1 cellular context compared by ENCODE assay signal in the genomic region with DNA sequence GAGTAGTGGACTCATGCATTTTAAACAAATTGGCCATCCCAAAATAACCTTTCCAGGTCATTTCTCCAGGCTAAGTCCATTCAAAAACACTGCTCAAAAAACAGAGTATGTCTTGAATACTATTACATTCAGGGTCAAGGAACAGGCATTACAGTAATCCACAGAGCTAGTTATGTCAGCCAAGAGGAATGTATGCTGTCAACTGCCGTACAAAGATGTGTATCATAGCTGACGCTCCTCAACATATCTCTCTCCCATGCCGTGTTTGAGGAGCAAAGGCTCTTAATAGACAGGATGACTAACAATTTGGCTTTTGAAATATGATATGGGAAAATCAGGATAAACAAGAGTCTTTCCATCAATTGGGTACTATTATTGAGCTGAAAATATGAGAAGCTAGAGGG.
TF ChIP-seq lines count a peak whose summit lies in the region.

No MANE protein-coding gene starts in this region.

TF ChIP-seq in HEK293, 187 proteins besides CTCF, POLR2A, EP300 and RAD21 (continued from another document and continues in another):
- TF ChIP-seq, protein P1, sequence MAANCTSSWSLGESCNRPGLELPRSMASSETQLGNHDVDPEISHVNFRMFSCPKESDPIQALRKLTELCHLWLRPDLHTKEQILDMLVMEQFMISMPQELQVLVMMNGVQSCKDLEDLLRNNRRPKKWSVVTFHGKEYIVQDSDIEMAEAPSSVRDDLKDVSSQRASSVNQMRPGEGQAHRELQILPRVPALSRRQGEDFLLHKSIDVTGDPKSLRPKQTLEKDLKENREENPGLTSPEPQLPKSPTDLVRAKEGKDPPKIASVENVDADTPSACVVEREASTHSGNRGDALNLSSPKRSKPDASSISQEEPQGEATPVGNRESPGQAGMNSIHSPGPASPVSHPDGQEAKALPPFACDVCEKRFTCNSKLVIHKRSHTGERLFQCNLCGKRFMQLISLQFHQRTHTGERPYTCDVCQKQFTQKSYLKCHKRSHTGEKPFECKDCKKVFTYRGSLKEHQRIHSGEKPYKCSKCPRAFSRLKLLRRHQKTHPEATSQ (tag by site-specific recombination; IDR thresholded peaks at IDR 0.05), result no peak
- peak; percentile 66 for TF ChIP-seq ZEB2 (tag by site-specific recombination; IDR thresholded peaks at IDR 0.05)
- TF ChIP-seq ZNF157 (tag by site-specific recombination; IDR thresholded peaks at IDR 0.05), result no peak
- TF ChIP-seq ZNF37A (tag by site-specific recombination; IDR thresholded peaks at IDR 0.05), result no peak
- TF ChIP-seq ZNF521 (tag by site-specific recombination; IDR thresholded peaks at IDR 0.05), result no peak
- no peak for TF ChIP-seq ZNF423 (tag by site-specific recombination; IDR thresholded peaks at IDR 0.05)
- TF ChIP-seq ZNF658 (tag by site-specific recombination; IDR thresholded peaks at IDR 0.05), result no peak
- TF ChIP-seq ZBTB21 (tag by site-specific recombination; IDR thresholded peaks at IDR 0.05), result peak; percentile 36; the same call in 1 of the 2 replicates
- no peak for TF ChIP-seq ZNF248 (tag by site-specific recombination; IDR thresholded peaks at IDR 0.05)
- no peak for TF ChIP-seq ZSCAN30 (tag by site-specific recombination; IDR thresholded peaks at IDR 0.05)
- no peak for TF ChIP-seq KLF16 (tag by site-specific recombination; IDR thresholded peaks at IDR 0.05)
- TF ChIP-seq ZNF544 (tag by site-specific recombination; IDR thresholded peaks at IDR 0.05), result no peak
- TF ChIP-seq WT1 (tag by site-specific recombination; IDR thresholded peaks at IDR 0.05), result no peak
- no peak for TF ChIP-seq ZNF548 (tag by site-specific recombination; IDR thresholded peaks at IDR 0.05)
- no peak for TF ChIP-seq KLF9 (tag by site-specific recombination; IDR thresholded peaks at IDR 0.05; ENCODE audit: low read depth)
- TF ChIP-seq, protein P2, sequence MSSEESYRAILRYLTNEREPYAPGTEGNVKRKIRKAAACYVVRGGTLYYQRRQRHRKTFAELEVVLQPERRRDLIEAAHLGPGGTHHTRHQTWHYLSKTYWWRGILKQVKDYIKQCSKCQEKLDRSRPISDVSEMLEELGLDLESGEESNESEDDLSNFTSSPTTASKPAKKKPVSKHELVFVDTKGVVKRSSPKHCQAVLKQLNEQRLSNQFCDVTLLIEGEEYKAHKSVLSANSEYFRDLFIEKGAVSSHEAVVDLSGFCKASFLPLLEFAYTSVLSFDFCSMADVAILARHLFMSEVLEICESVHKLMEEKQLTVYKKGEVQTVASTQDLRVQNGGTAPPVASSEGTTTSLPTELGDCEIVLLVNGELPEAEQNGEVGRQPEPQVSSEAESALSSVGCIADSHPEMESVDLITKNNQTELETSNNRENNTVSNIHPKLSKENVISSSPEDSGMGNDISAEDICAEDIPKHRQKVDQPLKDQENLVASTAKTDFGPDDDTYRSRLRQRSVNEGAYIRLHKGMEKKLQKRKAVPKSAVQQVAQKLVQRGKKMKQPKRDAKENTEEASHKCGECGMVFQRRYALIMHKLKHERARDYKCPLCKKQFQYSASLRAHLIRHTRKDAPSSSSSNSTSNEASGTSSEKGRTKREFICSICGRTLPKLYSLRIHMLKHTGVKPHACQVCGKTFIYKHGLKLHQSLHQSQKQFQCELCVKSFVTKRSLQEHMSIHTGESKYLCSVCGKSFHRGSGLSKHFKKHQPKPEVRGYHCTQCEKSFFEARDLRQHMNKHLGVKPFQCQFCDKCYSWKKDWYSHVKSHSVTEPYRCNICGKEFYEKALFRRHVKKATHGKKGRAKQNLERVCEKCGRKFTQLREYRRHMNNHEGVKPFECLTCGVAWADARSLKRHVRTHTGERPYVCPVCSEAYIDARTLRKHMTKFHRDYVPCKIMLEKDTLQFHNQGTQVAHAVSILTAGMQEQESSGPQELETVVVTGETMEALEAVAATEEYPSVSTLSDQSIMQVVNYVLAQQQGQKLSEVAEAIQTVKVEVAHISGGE (tag by site-specific recombination; conservative IDR thresholded peaks at IDR 0.05; ENCODE audit: low read depth), result no peak
- no peak for TF ChIP-seq ZNF133 (tag by site-specific recombination; IDR thresholded peaks at IDR 0.05)
- TF ChIP-seq ZSCAN16 (tag by site-specific recombination; IDR thresholded peaks at IDR 0.05), result no peak
- no peak for TF ChIP-seq ZNF24 (tag by site-specific recombination; IDR thresholded peaks at IDR 0.05)
- no peak for TF ChIP-seq ZNF623 (tag by site-specific recombination; IDR thresholded peaks at IDR 0.05)
- TF ChIP-seq OSR2 (tag by site-specific recombination; IDR thresholded peaks at IDR 0.05), result no peak
- TF ChIP-seq ZNF146 (tag by site-specific recombination; IDR thresholded peaks at IDR 0.05), result no peak
- TF ChIP-seq, protein P3, sequence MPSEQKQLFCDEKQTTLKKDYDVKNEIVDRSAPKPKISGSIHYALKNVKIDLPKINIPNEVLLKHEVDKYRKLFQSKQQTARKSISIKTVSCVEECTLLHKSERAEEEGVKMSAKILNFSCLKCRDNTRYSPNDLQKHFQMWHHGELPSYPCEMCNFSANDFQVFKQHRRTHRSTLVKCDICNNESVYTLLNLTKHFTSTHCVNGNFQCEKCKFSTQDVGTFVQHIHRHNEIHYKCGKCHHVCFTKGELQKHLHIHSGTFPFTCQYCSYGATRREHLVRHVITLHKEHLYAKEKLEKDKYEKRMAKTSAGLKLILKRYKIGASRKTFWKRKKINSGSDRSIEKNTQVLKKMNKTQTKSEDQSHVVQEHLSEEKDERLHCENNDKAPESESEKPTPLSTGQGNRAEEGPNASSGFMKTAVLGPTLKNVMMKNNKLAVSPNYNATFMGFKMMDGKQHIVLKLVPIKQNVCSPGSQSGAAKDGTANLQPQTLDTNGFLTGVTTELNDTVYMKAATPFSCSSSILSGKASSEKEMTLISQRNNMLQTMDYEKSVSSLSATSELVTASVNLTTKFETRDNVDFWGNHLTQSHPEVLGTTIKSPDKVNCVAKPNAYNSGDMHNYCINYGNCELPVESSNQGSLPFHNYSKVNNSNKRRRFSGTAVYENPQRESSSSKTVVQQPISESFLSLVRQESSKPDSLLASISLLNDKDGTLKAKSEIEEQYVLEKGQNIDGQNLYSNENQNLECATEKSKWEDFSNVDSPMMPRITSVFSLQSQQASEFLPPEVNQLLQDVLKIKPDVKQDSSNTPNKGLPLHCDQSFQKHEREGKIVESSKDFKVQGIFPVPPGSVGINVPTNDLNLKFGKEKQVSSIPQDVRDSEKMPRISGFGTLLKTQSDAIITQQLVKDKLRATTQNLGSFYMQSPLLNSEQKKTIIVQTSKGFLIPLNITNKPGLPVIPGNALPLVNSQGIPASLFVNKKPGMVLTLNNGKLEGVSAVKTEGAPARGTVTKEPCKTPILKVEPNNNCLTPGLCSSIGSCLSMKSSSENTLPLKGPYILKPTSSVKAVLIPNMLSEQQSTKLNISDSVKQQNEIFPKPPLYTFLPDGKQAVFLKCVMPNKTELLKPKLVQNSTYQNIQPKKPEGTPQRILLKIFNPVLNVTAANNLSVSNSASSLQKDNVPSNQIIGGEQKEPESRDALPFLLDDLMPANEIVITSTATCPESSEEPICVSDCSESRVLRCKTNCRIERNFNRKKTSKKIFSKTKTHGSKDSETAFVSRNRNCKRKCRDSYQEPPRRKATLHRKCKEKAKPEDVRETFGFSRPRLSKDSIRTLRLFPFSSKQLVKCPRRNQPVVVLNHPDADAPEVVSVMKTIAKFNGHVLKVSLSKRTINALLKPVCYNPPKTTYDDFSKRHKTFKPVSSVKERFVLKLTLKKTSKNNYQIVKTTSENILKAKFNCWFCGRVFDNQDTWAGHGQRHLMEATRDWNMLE (tag by site-specific recombination; conservative IDR thresholded peaks at IDR 0.05; ENCODE audit: low read depth), result no peak
- TF ChIP-seq, protein P4, sequence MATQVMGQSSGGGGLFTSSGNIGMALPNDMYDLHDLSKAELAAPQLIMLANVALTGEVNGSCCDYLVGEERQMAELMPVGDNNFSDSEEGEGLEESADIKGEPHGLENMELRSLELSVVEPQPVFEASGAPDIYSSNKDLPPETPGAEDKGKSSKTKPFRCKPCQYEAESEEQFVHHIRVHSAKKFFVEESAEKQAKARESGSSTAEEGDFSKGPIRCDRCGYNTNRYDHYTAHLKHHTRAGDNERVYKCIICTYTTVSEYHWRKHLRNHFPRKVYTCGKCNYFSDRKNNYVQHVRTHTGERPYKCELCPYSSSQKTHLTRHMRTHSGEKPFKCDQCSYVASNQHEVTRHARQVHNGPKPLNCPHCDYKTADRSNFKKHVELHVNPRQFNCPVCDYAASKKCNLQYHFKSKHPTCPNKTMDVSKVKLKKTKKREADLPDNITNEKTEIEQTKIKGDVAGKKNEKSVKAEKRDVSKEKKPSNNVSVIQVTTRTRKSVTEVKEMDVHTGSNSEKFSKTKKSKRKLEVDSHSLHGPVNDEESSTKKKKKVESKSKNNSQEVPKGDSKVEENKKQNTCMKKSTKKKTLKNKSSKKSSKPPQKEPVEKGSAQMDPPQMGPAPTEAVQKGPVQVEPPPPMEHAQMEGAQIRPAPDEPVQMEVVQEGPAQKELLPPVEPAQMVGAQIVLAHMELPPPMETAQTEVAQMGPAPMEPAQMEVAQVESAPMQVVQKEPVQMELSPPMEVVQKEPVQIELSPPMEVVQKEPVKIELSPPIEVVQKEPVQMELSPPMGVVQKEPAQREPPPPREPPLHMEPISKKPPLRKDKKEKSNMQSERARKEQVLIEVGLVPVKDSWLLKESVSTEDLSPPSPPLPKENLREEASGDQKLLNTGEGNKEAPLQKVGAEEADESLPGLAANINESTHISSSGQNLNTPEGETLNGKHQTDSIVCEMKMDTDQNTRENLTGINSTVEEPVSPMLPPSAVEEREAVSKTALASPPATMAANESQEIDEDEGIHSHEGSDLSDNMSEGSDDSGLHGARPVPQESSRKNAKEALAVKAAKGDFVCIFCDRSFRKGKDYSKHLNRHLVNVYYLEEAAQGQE (tag by site-specific recombination; IDR thresholded peaks at IDR 0.05), result no peak
- 0 out of 2 replicates have a peak, but pooled peaks have one; percentile 20 for TF ChIP-seq TCF7L2 (IDR thresholded peaks at IDR 0.05; ENCODE audit: borderline replicate concordance, low read depth, low read length)
- TF ChIP-seq ZNF335 (tag by site-specific recombination; conservative IDR thresholded peaks at IDR 0.05), result no peak; the same call in 1 of the 2 replicates
- TF ChIP-seq ZNF501 (tag by site-specific recombination; IDR thresholded peaks at IDR 0.05), result no peak
- no peak for TF ChIP-seq ZNF169 (tag by site-specific recombination; IDR thresholded peaks at IDR 0.05)
- TF ChIP-seq, protein P5, sequence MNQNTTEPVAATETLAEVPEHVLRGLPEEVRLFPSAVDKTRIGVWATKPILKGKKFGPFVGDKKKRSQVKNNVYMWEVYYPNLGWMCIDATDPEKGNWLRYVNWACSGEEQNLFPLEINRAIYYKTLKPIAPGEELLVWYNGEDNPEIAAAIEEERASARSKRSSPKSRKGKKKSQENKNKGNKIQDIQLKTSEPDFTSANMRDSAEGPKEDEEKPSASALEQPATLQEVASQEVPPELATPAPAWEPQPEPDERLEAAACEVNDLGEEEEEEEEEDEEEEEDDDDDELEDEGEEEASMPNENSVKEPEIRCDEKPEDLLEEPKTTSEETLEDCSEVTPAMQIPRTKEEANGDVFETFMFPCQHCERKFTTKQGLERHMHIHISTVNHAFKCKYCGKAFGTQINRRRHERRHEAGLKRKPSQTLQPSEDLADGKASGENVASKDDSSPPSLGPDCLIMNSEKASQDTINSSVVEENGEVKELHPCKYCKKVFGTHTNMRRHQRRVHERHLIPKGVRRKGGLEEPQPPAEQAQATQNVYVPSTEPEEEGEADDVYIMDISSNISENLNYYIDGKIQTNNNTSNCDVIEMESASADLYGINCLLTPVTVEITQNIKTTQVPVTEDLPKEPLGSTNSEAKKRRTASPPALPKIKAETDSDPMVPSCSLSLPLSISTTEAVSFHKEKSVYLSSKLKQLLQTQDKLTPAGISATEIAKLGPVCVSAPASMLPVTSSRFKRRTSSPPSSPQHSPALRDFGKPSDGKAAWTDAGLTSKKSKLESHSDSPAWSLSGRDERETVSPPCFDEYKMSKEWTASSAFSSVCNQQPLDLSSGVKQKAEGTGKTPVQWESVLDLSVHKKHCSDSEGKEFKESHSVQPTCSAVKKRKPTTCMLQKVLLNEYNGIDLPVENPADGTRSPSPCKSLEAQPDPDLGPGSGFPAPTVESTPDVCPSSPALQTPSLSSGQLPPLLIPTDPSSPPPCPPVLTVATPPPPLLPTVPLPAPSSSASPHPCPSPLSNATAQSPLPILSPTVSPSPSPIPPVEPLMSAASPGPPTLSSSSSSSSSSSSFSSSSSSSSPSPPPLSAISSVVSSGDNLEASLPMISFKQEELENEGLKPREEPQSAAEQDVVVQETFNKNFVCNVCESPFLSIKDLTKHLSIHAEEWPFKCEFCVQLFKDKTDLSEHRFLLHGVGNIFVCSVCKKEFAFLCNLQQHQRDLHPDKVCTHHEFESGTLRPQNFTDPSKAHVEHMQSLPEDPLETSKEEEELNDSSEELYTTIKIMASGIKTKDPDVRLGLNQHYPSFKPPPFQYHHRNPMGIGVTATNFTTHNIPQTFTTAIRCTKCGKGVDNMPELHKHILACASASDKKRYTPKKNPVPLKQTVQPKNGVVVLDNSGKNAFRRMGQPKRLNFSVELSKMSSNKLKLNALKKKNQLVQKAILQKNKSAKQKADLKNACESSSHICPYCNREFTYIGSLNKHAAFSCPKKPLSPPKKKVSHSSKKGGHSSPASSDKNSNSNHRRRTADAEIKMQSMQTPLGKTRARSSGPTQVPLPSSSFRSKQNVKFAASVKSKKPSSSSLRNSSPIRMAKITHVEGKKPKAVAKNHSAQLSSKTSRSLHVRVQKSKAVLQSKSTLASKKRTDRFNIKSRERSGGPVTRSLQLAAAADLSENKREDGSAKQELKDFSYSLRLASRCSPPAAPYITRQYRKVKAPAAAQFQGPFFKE (tag by site-specific recombination; IDR thresholded peaks at IDR 0.05; ENCODE audit: borderline replicate concordance), result no peak
- TF ChIP-seq GLI4 (tag by site-specific recombination; IDR thresholded peaks at IDR 0.05), result no peak
- TF ChIP-seq, protein P6, sequence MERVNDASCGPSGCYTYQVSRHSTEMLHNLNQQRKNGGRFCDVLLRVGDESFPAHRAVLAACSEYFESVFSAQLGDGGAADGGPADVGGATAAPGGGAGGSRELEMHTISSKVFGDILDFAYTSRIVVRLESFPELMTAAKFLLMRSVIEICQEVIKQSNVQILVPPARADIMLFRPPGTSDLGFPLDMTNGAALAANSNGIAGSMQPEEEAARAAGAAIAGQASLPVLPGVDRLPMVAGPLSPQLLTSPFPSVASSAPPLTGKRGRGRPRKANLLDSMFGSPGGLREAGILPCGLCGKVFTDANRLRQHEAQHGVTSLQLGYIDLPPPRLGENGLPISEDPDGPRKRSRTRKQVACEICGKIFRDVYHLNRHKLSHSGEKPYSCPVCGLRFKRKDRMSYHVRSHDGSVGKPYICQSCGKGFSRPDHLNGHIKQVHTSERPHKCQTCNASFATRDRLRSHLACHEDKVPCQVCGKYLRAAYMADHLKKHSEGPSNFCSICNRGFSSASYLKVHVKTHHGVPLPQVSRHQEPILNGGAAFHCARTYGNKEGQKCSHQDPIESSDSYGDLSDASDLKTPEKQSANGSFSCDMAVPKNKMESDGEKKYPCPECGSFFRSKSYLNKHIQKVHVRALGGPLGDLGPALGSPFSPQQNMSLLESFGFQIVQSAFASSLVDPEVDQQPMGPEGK (tag by site-specific recombination; IDR thresholded peaks at IDR 0.05), result no peak
- no peak for TF ChIP-seq ZNF214 (tag by site-specific recombination; IDR thresholded peaks at IDR 0.05; ENCODE audit: borderline replicate concordance)
- peak; percentile 60; the same call in 1 of the 2 replicates for TF ChIP-seq ZNF629 (tag by site-specific recombination; IDR thresholded peaks at IDR 0.05)
- no peak for TF ChIP-seq ZNF624 (tag by site-specific recombination; IDR thresholded peaks at IDR 0.05)
- peak; percentile 98 for TF ChIP-seq ZNF610 (tag by site-specific recombination; IDR thresholded peaks at IDR 0.05; ENCODE audit: borderline replicate concordance)
- no peak for TF ChIP-seq ZNF777 (tag by site-specific recombination; IDR thresholded peaks at IDR 0.05; ENCODE audit: borderline replicate concordance)
- no peak for TF ChIP-seq ZNF677 (tag by site-specific recombination; IDR thresholded peaks at IDR 0.05)
- TF ChIP-seq ZFP69B (tag by site-specific recombination; IDR thresholded peaks at IDR 0.05), result no peak
- no peak for TF ChIP-seq ZNF426 (tag by site-specific recombination; IDR thresholded peaks at IDR 0.05)
